1 cellular context compared by ENCODE assay signal in the genomic region with DNA sequence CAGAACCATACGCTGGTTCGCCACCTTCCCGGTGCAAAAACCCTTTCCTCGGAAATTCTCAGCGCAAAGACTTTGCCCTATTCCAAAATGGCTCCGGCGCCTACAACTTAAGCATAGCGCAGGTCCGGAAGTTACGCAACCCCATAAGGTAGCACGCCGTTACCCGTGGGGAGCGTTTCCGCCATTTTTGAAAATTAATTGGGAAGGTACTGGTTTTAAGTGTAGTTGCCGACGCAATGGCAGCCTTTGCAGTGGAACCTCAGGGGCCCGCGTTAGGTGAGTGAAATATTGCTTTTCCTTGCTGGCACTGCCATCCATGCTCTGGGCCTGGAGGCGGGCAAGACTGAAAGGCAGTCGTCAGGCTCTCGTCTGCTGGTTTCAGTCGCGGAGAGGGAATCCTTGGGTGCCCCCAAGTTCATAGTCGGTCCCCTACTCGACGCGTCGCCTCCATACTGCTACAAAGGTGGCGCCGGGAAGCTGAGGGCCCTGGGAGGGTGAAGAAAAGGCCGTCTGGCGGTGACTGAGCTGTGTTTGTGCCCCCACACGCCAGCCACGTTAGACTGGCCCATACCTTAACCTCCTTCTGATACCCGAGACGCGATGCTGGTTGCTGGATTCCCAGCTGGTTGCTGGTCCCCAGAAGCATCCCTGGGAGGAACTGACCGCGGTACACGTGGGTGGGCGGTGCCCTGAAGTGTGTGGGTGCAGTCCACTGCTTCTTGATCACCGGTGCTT.
TF ChIP-seq lines count a peak whose summit lies in the region.

A gene with protein sequence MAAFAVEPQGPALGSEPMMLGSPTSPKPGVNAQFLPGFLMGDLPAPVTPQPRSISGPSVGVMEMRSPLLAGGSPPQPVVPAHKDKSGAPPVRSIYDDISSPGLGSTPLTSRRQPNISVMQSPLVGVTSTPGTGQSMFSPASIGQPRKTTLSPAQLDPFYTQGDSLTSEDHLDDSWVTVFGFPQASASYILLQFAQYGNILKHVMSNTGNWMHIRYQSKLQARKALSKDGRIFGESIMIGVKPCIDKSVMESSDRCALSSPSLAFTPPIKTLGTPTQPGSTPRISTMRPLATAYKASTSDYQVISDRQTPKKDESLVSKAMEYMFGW (plus strand): TSS at position 222 of the 735 bp plus-strand sequence. CDS start 15 bp downstream, at position 237.

TF ChIP-seq in K562, 482 proteins besides CTCF, POLR2A, EP300 and RAD21 (continued from another document and continues in another):
- TF ChIP-seq, protein P1, sequence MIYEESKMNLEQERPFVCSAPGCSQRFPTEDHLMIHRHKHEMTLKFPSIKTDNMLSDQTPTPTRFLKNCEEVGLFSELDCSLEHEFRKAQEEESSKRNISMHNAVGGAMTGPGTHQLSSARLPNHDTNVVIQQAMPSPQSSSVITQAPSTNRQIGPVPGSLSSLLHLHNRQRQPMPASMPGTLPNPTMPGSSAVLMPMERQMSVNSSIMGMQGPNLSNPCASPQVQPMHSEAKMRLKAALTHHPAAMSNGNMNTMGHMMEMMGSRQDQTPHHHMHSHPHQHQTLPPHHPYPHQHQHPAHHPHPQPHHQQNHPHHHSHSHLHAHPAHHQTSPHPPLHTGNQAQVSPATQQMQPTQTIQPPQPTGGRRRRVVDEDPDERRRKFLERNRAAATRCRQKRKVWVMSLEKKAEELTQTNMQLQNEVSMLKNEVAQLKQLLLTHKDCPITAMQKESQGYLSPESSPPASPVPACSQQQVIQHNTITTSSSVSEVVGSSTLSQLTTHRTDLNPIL (CRISPR knock-in tag; IDR thresholded peaks at IDR 0.05) = no peak
- TF ChIP-seq CBX1 (IDR thresholded peaks at IDR 0.05; ENCODE audit: low read depth) (no peak), NUFIP1 (IDR thresholded peaks at IDR 0.05; ENCODE audit: partially characterized antibody) (peak; percentile 22), RFX1 (IDR thresholded peaks at IDR 0.05) (no peak; the same call in 1 of the 2 replicates), POU5F1 (IDR thresholded peaks at IDR 0.05; ENCODE audit: borderline replicate concordance, low read depth, low read length, partially characterized antibody) (no peak), ZNF584 (CRISPR knock-in tag; IDR thresholded peaks at IDR 0.05; ENCODE audit: low read depth) (no peak), ELF1 (tag; IDR thresholded peaks at IDR 0.05) (peak; percentile 73; the same call in 1 of the 2 replicates), KAT8 (IDR thresholded peaks at IDR 0.05; ENCODE audit: low read depth) (no peak), HNRNPLL (IDR thresholded peaks at IDR 0.05; ENCODE audit: low read depth, low read length, poor library complexity, severe bottlenecking) (peak; percentile 92), HDAC2 (IDR thresholded peaks at IDR 0.05) (peak; percentile 96), SMAD3 (CRISPR knock-in tag; conservative IDR thresholded peaks at IDR 0.05) (no peak), MEIS2 (IDR thresholded peaks at IDR 0.05; ENCODE audit: partially characterized antibody) (peak; percentile 50), YY1 (IDR thresholded peaks at IDR 0.05; ENCODE audit: borderline replicate concordance in 1 of 3, control insufficient read depth in 1 of 3, extremely low read depth in 1 of 3, insufficient read depth in 3 of 3, insufficient read length in 1 of 3, insufficient replicate concordance in 2 of 3, low read depth in 1 of 3, low read length in 2 of 3) (peak; percentile 97 to 99 (median 99)), HMGN3 (IDR thresholded peaks at IDR 0.05; ENCODE audit: borderline replicate concordance, extremely low read depth, insufficient read length, low read depth, low read length) (no peak), MCM7 (IDR thresholded peaks at IDR 0.05) (no peak), MEF2D (tag; conservative IDR thresholded peaks at IDR 0.05; ENCODE audit: low read depth) (no peak), ZNF212 (CRISPR knock-in tag; IDR thresholded peaks at IDR 0.05) (no peak), HIVEP1 (CRISPR knock-in tag; IDR thresholded peaks at IDR 0.05) (no peak), SMAD1 (IDR thresholded peaks at IDR 0.05; ENCODE audit: low read depth, low read length, partially characterized antibody) (no peak), ZNF23 (CRISPR knock-in tag; IDR thresholded peaks at IDR 0.05) (no peak), POLR2G (IDR thresholded peaks at IDR 0.05; ENCODE audit: low read depth, low read length) (peak; percentile 93), TAL1 (IDR thresholded peaks at IDR 0.05) (no peak)
- TF ChIP-seq, protein P2, sequence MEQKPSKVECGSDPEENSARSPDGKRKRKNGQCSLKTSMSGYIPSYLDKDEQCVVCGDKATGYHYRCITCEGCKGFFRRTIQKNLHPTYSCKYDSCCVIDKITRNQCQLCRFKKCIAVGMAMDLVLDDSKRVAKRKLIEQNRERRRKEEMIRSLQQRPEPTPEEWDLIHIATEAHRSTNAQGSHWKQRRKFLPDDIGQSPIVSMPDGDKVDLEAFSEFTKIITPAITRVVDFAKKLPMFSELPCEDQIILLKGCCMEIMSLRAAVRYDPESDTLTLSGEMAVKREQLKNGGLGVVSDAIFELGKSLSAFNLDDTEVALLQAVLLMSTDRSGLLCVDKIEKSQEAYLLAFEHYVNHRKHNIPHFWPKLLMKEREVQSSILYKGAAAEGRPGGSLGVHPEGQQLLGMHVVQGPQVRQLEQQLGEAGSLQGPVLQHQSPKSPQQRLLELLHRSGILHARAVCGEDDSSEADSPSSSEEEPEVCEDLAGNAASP (IDR thresholded peaks at IDR 0.05) = no peak
- TF ChIP-seq, protein P3, sequence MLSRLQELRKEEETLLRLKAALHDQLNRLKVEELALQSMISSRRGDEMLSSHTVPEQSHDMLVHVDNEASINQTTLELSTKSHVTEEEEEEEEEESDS (CRISPR knock-in tag; IDR thresholded peaks at IDR 0.05) = no peak
- TF ChIP-seq, protein P4, sequence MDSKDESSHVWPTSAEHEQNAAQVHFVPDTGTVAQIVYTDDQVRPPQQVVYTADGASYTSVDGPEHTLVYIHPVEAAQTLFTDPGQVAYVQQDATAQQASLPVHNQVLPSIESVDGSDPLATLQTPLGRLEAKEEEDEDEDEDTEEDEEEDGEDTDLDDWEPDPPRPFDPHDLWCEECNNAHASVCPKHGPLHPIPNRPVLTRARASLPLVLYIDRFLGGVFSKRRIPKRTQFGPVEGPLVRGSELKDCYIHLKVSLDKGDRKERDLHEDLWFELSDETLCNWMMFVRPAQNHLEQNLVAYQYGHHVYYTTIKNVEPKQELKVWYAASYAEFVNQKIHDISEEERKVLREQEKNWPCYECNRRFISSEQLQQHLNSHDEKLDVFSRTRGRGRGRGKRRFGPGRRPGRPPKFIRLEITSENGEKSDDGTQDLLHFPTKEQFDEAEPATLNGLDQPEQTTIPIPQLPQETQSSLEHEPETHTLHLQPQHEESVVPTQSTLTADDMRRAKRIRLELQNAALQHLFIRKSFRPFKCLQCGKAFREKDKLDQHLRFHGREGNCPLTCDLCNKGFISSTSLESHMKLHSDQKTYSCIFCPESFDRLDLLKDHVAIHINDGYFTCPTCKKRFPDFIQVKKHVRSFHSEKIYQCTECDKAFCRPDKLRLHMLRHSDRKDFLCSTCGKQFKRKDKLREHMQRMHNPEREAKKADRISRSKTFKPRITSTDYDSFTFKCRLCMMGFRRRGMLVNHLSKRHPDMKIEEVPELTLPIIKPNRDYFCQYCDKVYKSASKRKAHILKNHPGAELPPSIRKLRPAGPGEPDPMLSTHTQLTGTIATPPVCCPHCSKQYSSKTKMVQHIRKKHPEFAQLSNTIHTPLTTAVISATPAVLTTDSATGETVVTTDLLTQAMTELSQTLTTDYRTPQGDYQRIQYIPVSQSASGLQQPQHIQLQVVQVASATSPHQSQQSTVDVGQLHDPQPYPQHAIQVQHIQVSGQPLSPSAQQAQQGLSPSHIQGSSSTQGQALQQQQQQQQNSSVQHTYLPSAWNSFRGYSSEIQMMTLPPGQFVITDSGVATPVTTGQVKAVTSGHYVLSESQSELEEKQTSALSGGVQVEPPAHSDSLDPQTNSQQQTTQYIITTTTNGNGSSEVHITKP (IDR thresholded peaks at IDR 0.05; ENCODE audit: partially characterized antibody) = peak; percentile 75
- TF ChIP-seq, protein P5, sequence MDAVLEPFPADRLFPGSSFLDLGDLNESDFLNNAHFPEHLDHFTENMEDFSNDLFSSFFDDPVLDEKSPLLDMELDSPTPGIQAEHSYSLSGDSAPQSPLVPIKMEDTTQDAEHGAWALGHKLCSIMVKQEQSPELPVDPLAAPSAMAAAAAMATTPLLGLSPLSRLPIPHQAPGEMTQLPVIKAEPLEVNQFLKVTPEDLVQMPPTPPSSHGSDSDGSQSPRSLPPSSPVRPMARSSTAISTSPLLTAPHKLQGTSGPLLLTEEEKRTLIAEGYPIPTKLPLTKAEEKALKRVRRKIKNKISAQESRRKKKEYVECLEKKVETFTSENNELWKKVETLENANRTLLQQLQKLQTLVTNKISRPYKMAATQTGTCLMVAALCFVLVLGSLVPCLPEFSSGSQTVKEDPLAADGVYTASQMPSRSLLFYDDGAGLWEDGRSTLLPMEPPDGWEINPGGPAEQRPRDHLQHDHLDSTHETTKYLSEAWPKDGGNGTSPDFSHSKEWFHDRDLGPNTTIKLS (IDR thresholded peaks at IDR 0.05; ENCODE audit: borderline replicate concordance, low read depth) = peak; percentile 73; the same call in 1 of the 2 replicates
- TF ChIP-seq, protein P6, sequence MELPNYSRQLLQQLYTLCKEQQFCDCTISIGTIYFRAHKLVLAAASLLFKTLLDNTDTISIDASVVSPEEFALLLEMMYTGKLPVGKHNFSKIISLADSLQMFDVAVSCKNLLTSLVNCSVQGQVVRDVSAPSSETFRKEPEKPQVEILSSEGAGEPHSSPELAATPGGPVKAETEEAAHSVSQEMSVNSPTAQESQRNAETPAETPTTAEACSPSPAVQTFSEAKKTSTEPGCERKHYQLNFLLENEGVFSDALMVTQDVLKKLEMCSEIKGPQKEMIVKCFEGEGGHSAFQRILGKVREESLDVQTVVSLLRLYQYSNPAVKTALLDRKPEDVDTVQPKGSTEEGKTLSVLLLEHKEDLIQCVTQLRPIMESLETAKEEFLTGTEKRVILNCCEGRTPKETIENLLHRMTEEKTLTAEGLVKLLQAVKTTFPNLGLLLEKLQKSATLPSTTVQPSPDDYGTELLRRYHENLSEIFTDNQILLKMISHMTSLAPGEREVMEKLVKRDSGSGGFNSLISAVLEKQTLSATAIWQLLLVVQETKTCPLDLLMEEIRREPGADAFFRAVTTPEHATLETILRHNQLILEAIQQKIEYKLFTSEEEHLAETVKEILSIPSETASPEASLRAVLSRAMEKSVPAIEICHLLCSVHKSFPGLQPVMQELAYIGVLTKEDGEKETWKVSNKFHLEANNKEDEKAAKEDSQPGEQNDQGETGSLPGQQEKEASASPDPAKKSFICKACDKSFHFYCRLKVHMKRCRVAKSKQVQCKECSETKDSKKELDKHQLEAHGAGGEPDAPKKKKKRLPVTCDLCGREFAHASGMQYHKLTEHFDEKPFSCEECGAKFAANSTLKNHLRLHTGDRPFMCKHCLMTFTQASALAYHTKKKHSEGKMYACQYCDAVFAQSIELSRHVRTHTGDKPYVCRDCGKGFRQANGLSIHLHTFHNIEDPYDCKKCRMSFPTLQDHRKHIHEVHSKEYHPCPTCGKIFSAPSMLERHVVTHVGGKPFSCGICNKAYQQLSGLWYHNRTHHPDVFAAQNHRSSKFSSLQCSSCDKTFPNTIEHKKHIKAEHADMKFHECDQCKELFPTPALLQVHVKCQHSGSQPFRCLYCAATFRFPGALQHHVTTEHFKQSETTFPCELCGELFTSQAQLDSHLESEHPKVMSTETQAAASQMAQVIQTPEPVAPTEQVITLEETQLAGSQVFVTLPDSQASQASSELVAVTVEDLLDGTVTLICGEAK (IDR thresholded peaks at IDR 0.05) = peak; percentile 93
- TF ChIP-seq, protein P6 (CRISPR knock-in tag; IDR thresholded peaks at IDR 0.05) = 0 out of 2 replicates have a peak, but pooled peaks have one; percentile 44
- TF ChIP-seq, protein P7, sequence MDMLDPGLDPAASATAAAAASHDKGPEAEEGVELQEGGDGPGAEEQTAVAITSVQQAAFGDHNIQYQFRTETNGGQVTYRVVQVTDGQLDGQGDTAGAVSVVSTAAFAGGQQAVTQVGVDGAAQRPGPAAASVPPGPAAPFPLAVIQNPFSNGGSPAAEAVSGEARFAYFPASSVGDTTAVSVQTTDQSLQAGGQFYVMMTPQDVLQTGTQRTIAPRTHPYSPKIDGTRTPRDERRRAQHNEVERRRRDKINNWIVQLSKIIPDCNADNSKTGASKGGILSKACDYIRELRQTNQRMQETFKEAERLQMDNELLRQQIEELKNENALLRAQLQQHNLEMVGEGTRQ (CRISPR knock-in tag; IDR thresholded peaks at IDR 0.05) = no peak
- TF ChIP-seq, protein P8, sequence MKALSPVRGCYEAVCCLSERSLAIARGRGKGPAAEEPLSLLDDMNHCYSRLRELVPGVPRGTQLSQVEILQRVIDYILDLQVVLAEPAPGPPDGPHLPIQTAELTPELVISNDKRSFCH (CRISPR knock-in tag; IDR thresholded peaks at IDR 0.05) = no peak
- TF ChIP-seq, protein P8 (tag; IDR thresholded peaks at IDR 0.05) = peak; percentile 87
- TF ChIP-seq, protein P9, sequence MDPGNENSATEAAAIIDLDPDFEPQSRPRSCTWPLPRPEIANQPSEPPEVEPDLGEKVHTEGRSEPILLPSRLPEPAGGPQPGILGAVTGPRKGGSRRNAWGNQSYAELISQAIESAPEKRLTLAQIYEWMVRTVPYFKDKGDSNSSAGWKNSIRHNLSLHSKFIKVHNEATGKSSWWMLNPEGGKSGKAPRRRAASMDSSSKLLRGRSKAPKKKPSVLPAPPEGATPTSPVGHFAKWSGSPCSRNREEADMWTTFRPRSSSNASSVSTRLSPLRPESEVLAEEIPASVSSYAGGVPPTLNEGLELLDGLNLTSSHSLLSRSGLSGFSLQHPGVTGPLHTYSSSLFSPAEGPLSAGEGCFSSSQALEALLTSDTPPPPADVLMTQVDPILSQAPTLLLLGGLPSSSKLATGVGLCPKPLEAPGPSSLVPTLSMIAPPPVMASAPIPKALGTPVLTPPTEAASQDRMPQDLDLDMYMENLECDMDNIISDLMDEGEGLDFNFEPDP (CRISPR knock-in tag; IDR thresholded peaks at IDR 0.05) = no peak
